ENCODE assay signal across 11 cellular contexts in the genomic region with DNA sequence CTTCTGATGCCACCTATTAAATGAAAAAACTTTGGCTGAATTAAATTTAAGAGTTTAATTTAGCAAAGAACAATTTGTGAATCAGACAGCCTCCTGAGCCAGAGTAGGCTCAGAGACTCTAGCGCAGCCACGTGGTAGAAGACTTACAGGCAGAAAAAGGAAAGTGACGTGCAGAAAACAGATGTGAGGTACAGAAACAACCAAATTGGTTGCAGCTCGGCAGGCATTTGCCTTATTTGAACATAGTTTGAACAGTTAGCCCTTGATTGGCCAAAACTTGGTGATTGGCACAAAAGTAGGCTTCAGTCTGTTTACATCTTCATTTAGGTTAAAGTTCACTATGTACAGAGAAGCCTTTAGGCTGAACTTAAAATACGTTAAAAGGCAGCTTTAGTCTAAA. TPM values are rescaled to one million over a fixed set of nuclear protein-coding genes. Genes with fewer than 3 reads are reported as not detected.
A peak's percentile ranks its signal among the peaks of the same experiment; 100 is the strongest.
DNase-seq lines count a peak whose midpoint lies in the region; ATAC-seq and TF ChIP-seq lines count a peak whose summit lies in the region.
"Had no signal": no experiment of that assay in that cellular context is flagged by ENCODE, and none has a peak within 500 bp of the region (broad histone marks: within the 10 kb centered on the region; RNA-seq: fewer than 3 reads in every experiment).

No MANE protein-coding gene starts in this region.

- H3K27me3 Mint-ChIP-seq in effector memory CD8-positive, alpha-beta T cell: no peaks in the 10 kb centered on the region
- H3K27me3 Mint-ChIP-seq in mesothelial cell of epicardium (ENCODE audit: low read depth): no peaks in the 10 kb centered on the region
- H3K27me3 Mint-ChIP-seq in T-helper 17 cell: no peaks in the 10 kb centered on the region

- H3K79me2 ChIP-seq in Karpas-422 (ENCODE audit: low read length): no peaks in the 10 kb centered on the region

- peak overlapping the region; percentile 46; the same call in 1 of the 2 replicates for H2AFZ ChIP-seq in Karpas-422 (ENCODE audit: low read length)

- peaks cover 4 to 8% of the 10 kb centered on the region in 2 donors for H3K4me1 Mint-ChIP-seq in effector memory CD8-positive, alpha-beta T cell (ENCODE audit: low read depth in 2 of 2)
- no peaks in the 10 kb centered on the region for H3K4me1 Mint-ChIP-seq in mesothelial cell of epicardium
- H3K4me1 Mint-ChIP-seq in T-helper 17 cell: peaks cover 17% of the 10 kb centered on the region

- H3K36me3 Mint-ChIP-seq in effector memory CD8-positive, alpha-beta T cell (ENCODE audit: insufficient read depth): peaks cover 13% of the 10 kb centered on the region
- H3K36me3 Mint-ChIP-seq in mesothelial cell of epicardium: peaks cover 22% of the 10 kb centered on the region
- H3K36me3 Mint-ChIP-seq in T-helper 17 cell (ENCODE audit: low read depth): peaks cover 4% of the 10 kb centered on the region

- H3K27ac Mint-ChIP-seq in effector memory CD8-positive, alpha-beta T cell: peak overlapping the region in 1 of 2 donors; percentile 35
- H3K27ac Mint-ChIP-seq in mesothelial cell of epicardium: no peak overlapping the region
- no peak overlapping the region for H3K27ac Mint-ChIP-seq in T-helper 17 cell

- peak; percentile 32 for ATAC-seq in effector memory CD8-positive, alpha-beta T cell (replicated peaks)
- ATAC-seq in HG03571 (IDR thresholded peaks at IDR 0.05; ENCODE audit: unreplicated experiment): no peak
- ATAC-seq in T-helper 17 cell: no peak
- ATAC-seq: body of pancreas had no signal

- H3K9me3 ChIP-seq in Karpas-422 (ENCODE audit: low read length) (no peaks in the 10 kb centered on the region), T-helper 17 cell (ENCODE audit: control insufficient read depth, low read length, poor library complexity, severe bottlenecking) (peaks cover 4% of the 10 kb centered on the region)
- H3K9me3 ChIP-seq: body of pancreas had no signal

- no peak for TF ChIP-seq CTCF in mesothelial cell of epicardium (IDR thresholded peaks at IDR 0.05; ENCODE audit: unreplicated experiment)

- H3K4me3 Mint-ChIP-seq in effector memory CD8-positive, alpha-beta T cell: no peak overlapping the region
- H3K4me3 Mint-ChIP-seq in mesothelial cell of epicardium: no peak overlapping the region
- no peak overlapping the region for H3K4me3 Mint-ChIP-seq in T-helper 17 cell

- H3K4me1 ChIP-seq in Karpas-422 (ENCODE audit: low read length): no peaks in the 10 kb centered on the region
- H3K4me1 ChIP-seq: body of pancreas had no signal

- no peaks in the 10 kb centered on the region for H4K20me1 ChIP-seq in Karpas-422 (ENCODE audit: insufficient read depth, low read depth, low read length)

- H3K4me3 ChIP-seq in Karpas-422 (ENCODE audit: low read length): no peak overlapping the region
- H3K4me3 ChIP-seq: body of pancreas had no signal

- H3K9ac ChIP-seq in Karpas-422 (ENCODE audit: low read length): no peak overlapping the region

- H3K4me2 ChIP-seq in Karpas-422 (ENCODE audit: low read depth, low read length, poor library complexity, severe bottlenecking): no peak overlapping the region

- peaks cover 0 to 6% of the 10 kb centered on the region in 2 donors for H3K9me3 Mint-ChIP-seq in effector memory CD8-positive, alpha-beta T cell
- H3K9me3 Mint-ChIP-seq in mesothelial cell of epicardium: peaks cover 26% of the 10 kb centered on the region

- no peaks in the 10 kb centered on the region for H3K36me3 ChIP-seq in Karpas-422 (ENCODE audit: insufficient read depth, low read length)

- peak; percentile 49 for DNase-seq in AG08395 (ENCODE audit: low spot score)
- peak; percentile 53 for DNase-seq in Karpas-422
- no peak for DNase-seq in effector memory CD8-positive, alpha-beta T cell
- DNase-seq in lung microvascular endothelial cell (ENCODE audit: low read depth in 2 of 2): peak; percentile 79 to 85
- no peak for DNase-seq in mesothelial cell of epicardium (ENCODE audit: low spot score in 2 of 2, unreplicated experiment in 2 of 2)
- no peak for DNase-seq in NCI-H1105 (lab: John Stamatoyannopoulos, UW)
- DNase-seq in T-helper 17 cell: no peak
- DNase-seq: DMS79, SIG-M5 had no signal

- H3K27ac ChIP-seq in Karpas-422 (ENCODE audit: low read length): no peak overlapping the region
- H3K27ac ChIP-seq: body of pancreas had no signal

- no peaks in the 10 kb centered on the region for H3K27me3 ChIP-seq in Karpas-422 (ENCODE audit: low read length)
- H3K27me3 ChIP-seq: body of pancreas had no signal

- no peaks in the 10 kb centered on the region for H3K9me2 ChIP-seq in Karpas-422 (replicated peaks; ENCODE audit: insufficient read depth, low read length)

RNA-seq across cellular contexts. Expression of a gene that starts 22.9 kb away (rescaled TPM):
- total RNA-seq in Karpas-422 (2014; rRNA removed; shearing (Covaris generic); ENCODE audit: low replicate concordance): 0.07 TPM in 1 of 2 replicates, not detected in the other
- total RNA-seq in lung microvascular endothelial cell: 0.20 and 0.44 TPM in 2 replicates
- 1.4 to 1.6 TPM (median 1.5 TPM) in 3 replicates for total RNA-seq in mesothelial cell of epicardium
- under 1 TPM in 1 of 2 donors, not detected in 1; 0.57 TPM for total RNA-seq in T-helper 17 cell

RNA-seq across cellular contexts. Expression of a gene that starts 49.8 kb away (rescaled TPM):
- total RNA-seq in Karpas-422 (2014; rRNA removed; shearing (Covaris generic); ENCODE audit: low replicate concordance): 36.0 and 80.3 TPM in 2 replicates
- total RNA-seq in lung microvascular endothelial cell (20.0 and 27.4 TPM in 2 replicates), mesothelial cell of epicardium (29.4 to 33.0 TPM (median 30.4 TPM) in 3 replicates), T-helper 17 cell (10 to 100 TPM; 20.3 to 22.5 TPM)

Comparison
In these comparisons a context has a peak if more than half of its experiments do, and no peak if none do; other contexts are left out.
1. DNase-seq: peak in AG08395 (single experiment), Karpas-422 (single experiment) and lung microvascular endothelial cell (2 of 2); none in effector memory CD8-positive, alpha-beta T cell (0 of 3), mesothelial cell of epicardium (0 of 2), NCI-H1105 (single experiment) and T-helper 17 cell (0 of 3).